Comparison of ENCODE assay signal across 31 cellular contexts in genomic region chr2:199441759-199442158, GRCh38.
"Had no signal": no experiment of that assay in that cellular context is flagged by ENCODE, and none has a peak within 500 bp of the region (broad histone marks: within the 10 kb centered on the region; RNA-seq: fewer than 3 reads in every experiment).

No MANE protein-coding gene starts in this region.

- H3K4me3 ChIP-seq: breast epithelium, gastrocnemius medialis, hepatocyte, pancreas, prostate gland, sigmoid colon, stomach, thyroid gland, upper lobe of right lung had no signal

- H3K9me3 Mint-ChIP-seq: activated CD4-positive, alpha-beta memory T cell treated with anti-CD3 and anti-CD28 coated beads, Interleukin-2, amount 10 ng/mL, durations not matched to agents 7 days and 5 days; activated CD4-positive, alpha-beta T cell treated with anti-CD3 and anti-CD28 coated beads, Interleukin-2, amount 10 ng/mL, durations not matched to agents 7 days and 5 days; activated T-cell treated with anti-CD3 and anti-CD28 coated beads, Interleukin-2, amount 50 U/mL, for 24 hours; dendritic cell treated with granulocyte-macrophage colony-stimulating factor and Interleukin-4, amounts not matched to agents 40 ng/mL and 50 ng/mL, for 4 days; naive thymus-derived CD4-positive, alpha-beta T cell; stimulated activated memory B cell treated with anti-CD40 and anti-IgM and Interleukin-4, amounts not matched to agents 10 μg/mL and 1 μg/mL and 100 μg/mL, for 72 hours; T-helper 1 cell treated with Interleukin-12 subunit alpha and Interleukin-12 subunit beta and Interleukin-4 antibody, amounts not matched to agents 30 μg/mL and 1 μg/mL, for 36 hours had no signal

- H3K27me3 ChIP-seq: breast epithelium, gastrocnemius medialis, pancreas, thyroid gland, upper lobe of right lung had no signal

- H3K36me3 Mint-ChIP-seq: naive thymus-derived CD4-positive, alpha-beta T cell; stimulated activated memory B cell treated with anti-CD40 and anti-IgM and Interleukin-4, amounts not matched to agents 10 μg/mL and 1 μg/mL and 100 μg/mL, for 72 hours had no signal

- H3K27ac Mint-ChIP-seq: activated CD4-positive, alpha-beta memory T cell treated with anti-CD3 and anti-CD28 coated beads, Interleukin-2, amount 10 ng/mL, durations not matched to agents 7 days and 5 days; activated CD4-positive, alpha-beta T cell treated with anti-CD3 and anti-CD28 coated beads, Interleukin-2, amount 10 ng/mL, durations not matched to agents 7 days and 5 days; activated T-cell treated with anti-CD3 and anti-CD28 coated beads, Interleukin-2, amount 50 U/mL, for 24 hours; dendritic cell treated with granulocyte-macrophage colony-stimulating factor and Interleukin-4, amounts not matched to agents 40 ng/mL and 50 ng/mL, for 4 days; naive thymus-derived CD4-positive, alpha-beta T cell; stimulated activated memory B cell treated with anti-CD40 and anti-IgM and Interleukin-4, amounts not matched to agents 10 μg/mL and 1 μg/mL and 100 μg/mL, for 72 hours; T-helper 1 cell treated with Interleukin-12 subunit alpha and Interleukin-12 subunit beta and Interleukin-4 antibody, amounts not matched to agents 30 μg/mL and 1 μg/mL, for 36 hours had no signal

- H3K4me1 ChIP-seq: breast epithelium, gastrocnemius medialis, pancreas, prostate gland, sigmoid colon, stomach, thyroid gland, upper lobe of right lung had no signal

- H3K9me3 ChIP-seq: breast epithelium, gastrocnemius medialis, pancreas, prostate gland, sigmoid colon, stomach, thyroid gland, upper lobe of right lung had no signal

- H3K36me3 ChIP-seq: breast epithelium, gastrocnemius medialis, pancreas, prostate gland, sigmoid colon, stomach, thyroid gland, upper lobe of right lung had no signal

- H3K27ac ChIP-seq: breast epithelium, gastrocnemius medialis, hepatocyte, pancreas, prostate gland, sigmoid colon, stomach, thyroid gland, upper lobe of right lung, WERI-Rb-1 had no signal

- H3K4me3 Mint-ChIP-seq: activated CD4-positive, alpha-beta memory T cell treated with anti-CD3 and anti-CD28 coated beads, Interleukin-2, amount 10 ng/mL, durations not matched to agents 7 days and 5 days; activated CD4-positive, alpha-beta T cell treated with anti-CD3 and anti-CD28 coated beads, Interleukin-2, amount 10 ng/mL, durations not matched to agents 7 days and 5 days; activated T-cell treated with anti-CD3 and anti-CD28 coated beads, Interleukin-2, amount 50 U/mL, for 24 hours; dendritic cell treated with granulocyte-macrophage colony-stimulating factor and Interleukin-4, amounts not matched to agents 40 ng/mL and 50 ng/mL, for 4 days; naive thymus-derived CD4-positive, alpha-beta T cell; stimulated activated memory B cell treated with anti-CD40 and anti-IgM and Interleukin-4, amounts not matched to agents 10 μg/mL and 1 μg/mL and 100 μg/mL, for 72 hours; T-helper 1 cell treated with Interleukin-12 subunit alpha and Interleukin-12 subunit beta and Interleukin-4 antibody, amounts not matched to agents 30 μg/mL and 1 μg/mL, for 36 hours had no signal

- H3K4me1 Mint-ChIP-seq: activated CD4-positive, alpha-beta memory T cell treated with anti-CD3 and anti-CD28 coated beads, Interleukin-2, amount 10 ng/mL, durations not matched to agents 7 days and 5 days; activated CD4-positive, alpha-beta T cell treated with anti-CD3 and anti-CD28 coated beads, Interleukin-2, amount 10 ng/mL, durations not matched to agents 7 days and 5 days; naive thymus-derived CD4-positive, alpha-beta T cell; stimulated activated memory B cell treated with anti-CD40 and anti-IgM and Interleukin-4, amounts not matched to agents 10 μg/mL and 1 μg/mL and 100 μg/mL, for 72 hours had no signal

- DNase-seq: activated CD4-positive, alpha-beta memory T cell treated with anti-CD3 and anti-CD28 coated beads, Interleukin-2, amount 10 ng/mL, durations not matched to agents 7 days and 5 days; activated CD4-positive, alpha-beta T cell treated with anti-CD3 and anti-CD28 coated beads for 1 hour; activated CD4-positive, alpha-beta T cell treated with anti-CD3 and anti-CD28 coated beads, Interleukin-2, amount 10 ng/mL, durations not matched to agents 7 days and 5 days; activated CD8-positive, alpha-beta memory T cell treated with anti-CD3 and anti-CD28 coated beads, Interleukin-2, amount 50 U/mL, for 48 hours; activated gamma-delta T cell treated with Interleukin-2 at 50 U/mL for 16 hours; activated naive CD4-positive, alpha-beta T cell treated with anti-CD3 and anti-CD28 coated beads, Interleukin-2, amount 50 U/mL, for 16 hours; activated T-cell treated with anti-CD3 and anti-CD28 coated beads, Interleukin-2, amount 50 U/mL, for 24 hours; amygdala; central memory CD4-positive, alpha-beta T cell; effector CD4-positive, alpha-beta T cell; gastrocnemius medialis; islet precursor cell; mammary epithelial cell; naive thymus-derived CD4-positive, alpha-beta T cell; pancreas; retina; sigmoid colon; small intestine; stimulated activated CD4-positive, alpha-beta T cell treated with anti-CD3 and anti-CD28 coated beads, Interleukin-4, amount 100 ng/mL, for 4 hours; stimulated activated CD8-positive, alpha-beta memory T cell treated with anti-CD3 and anti-CD28 coated beads, Interleukin-4, amount 100 ng/mL, for 48 hours; stomach; T-helper 9 cell; thyroid gland; upper lobe of right lung; WERI-Rb-1 had no signal

- ATAC-seq: gastrocnemius medialis; naive thymus-derived CD4-positive, alpha-beta T cell; stimulated activated memory B cell treated with anti-CD40 and anti-IgM and Interleukin-4, amounts not matched to agents 10 μg/mL and 1 μg/mL and 100 μg/mL, for 72 hours; upper lobe of right lung had no signal
